In the genomic region with DNA sequence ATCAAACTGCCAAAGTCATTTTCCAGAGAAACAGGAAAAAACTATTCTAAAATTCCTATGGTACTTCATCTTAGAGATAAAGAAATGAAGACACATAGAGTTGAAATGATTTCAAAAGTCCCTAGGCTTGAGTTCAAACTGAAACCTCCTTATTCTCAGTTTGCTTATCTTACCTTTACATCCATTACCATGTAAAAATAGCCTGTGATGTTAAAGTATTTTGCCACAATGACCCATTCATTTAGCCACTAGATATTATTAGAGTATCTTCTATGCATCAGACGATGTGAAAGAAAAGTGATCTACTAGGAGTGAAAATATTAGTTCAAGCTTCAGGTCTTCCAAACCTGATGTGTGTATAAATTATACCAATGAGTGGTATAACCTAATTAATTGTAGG, we compare ENCODE assay signal across 23 cellular contexts. TPM values are rescaled to one million over a fixed set of nuclear protein-coding genes. Genes with fewer than 3 reads are reported as not detected.
DNase-seq lines count a peak whose midpoint lies in the region; ATAC-seq, FAIRE-seq and TF ChIP-seq lines count a peak whose summit lies in the region.
"Had no signal": no experiment of that assay in that cellular context is flagged by ENCODE, and none has a peak within 500 bp of the region (broad histone marks: within the 10 kb centered on the region; RNA-seq: fewer than 3 reads in every experiment).

No MANE protein-coding gene starts in this region.

- RAD21 ChIA-PET in GM12878 (lab: Charles Lee; ENCODE audit: unreplicated experiment): no interaction called here

- no peak for TF ChIP-seq CTCF in GM12878 (IDR thresholded peaks at IDR 0.05 in 2 of 3, conservative IDR thresholded peaks at IDR 0.05 in 1 of 3; ENCODE audit: control insufficient read depth in 2 of 3, extremely low read depth in 1 of 3, insufficient read depth in 1 of 3, low read depth in 3 of 3, low read length in 3 of 3)

- H3K9me3 ChIP-seq in GM12878 (replicated peaks; ENCODE audit: control insufficient read depth, insufficient read depth, low read length) (no peaks in the 10 kb centered on the region), aorta (ENCODE audit: control insufficient read depth, low read length) (no peaks in the 10 kb centered on the region)
- H3K9me3 ChIP-seq: A549, BE2C, BLaER1 had no signal

- TF ChIP-seq POLR2A in GM12878 (IDR thresholded peaks at IDR 0.05; ENCODE audit: low read depth, low read length): no peak

- H3K9ac ChIP-seq in GM12878 (ENCODE audit: control insufficient read depth, insufficient read depth, low read length): no peak overlapping the region
- H3K9ac ChIP-seq: BLaER1 had no signal

- no peaks in the 10 kb centered on the region for H3K4me1 ChIP-seq in GM12878 (ENCODE audit: control insufficient read depth, insufficient read depth, low read length)
- no peaks in the 10 kb centered on the region for H3K4me1 ChIP-seq in aorta (ENCODE audit: control insufficient read depth in 1 of 2, insufficient read depth in 2 of 2, low read length in 2 of 2)
- H3K4me1 ChIP-seq: A549, BE2C, BLaER1 had no signal

- no peak for FAIRE-seq in GM12878 (lab: Jason Lieb, UNC)
- FAIRE-seq: A549, GM12891 had no signal

- POLR2A ChIA-PET in GM12878 (lab: Charles Lee): no interaction called here

- ATAC-seq in GM18868 (IDR thresholded peaks at IDR 0.05; ENCODE audit: unreplicated experiment) (peak; percentile 78), HG02852 (IDR thresholded peaks at IDR 0.05; ENCODE audit: unreplicated experiment) (peak; percentile 67), GM12878 (peak; percentile 21; the same call in 1 of the 3 replicates), aorta (ENCODE audit: low FRiP score) (no peak)
- ATAC-seq: A549 had no signal

- H3K4me2 ChIP-seq in GM12878 (ENCODE audit: control insufficient read depth, insufficient read depth): no peak overlapping the region
- H3K4me2 ChIP-seq: A549, BLaER1 had no signal

- H3K4me3 ChIP-seq in GM12878 (no peak overlapping the region), aorta (ENCODE audit: low read length in 2 of 2) (no peak overlapping the region)
- H3K4me3 ChIP-seq: A549, BLaER1 had no signal

- H2AFZ ChIP-seq in GM12878 (ENCODE audit: control insufficient read depth, low read depth, low read length): no peak overlapping the region

- H3K27me3 ChIP-seq in GM12878 (replicated peaks in 1 of 2; ENCODE audit: control insufficient read depth in 2 of 2, insufficient read depth in 2 of 2, low read length in 1 of 2): no peaks in the 10 kb centered on the region
- no peaks in the 10 kb centered on the region for H3K27me3 ChIP-seq in aorta (ENCODE audit: control insufficient read depth in 1 of 2, insufficient read depth in 2 of 2, low read length in 1 of 2)
- H3K27me3 ChIP-seq: BE2C, BLaER1 had no signal

- H3K36me3 ChIP-seq in GM12878 (ENCODE audit: control insufficient read depth in 2 of 2, insufficient read depth in 2 of 2, low read length in 1 of 2) (no peaks in the 10 kb centered on the region), aorta (ENCODE audit: control insufficient read depth in 1 of 2, insufficient read depth in 2 of 2, low read length in 1 of 2) (no peaks in the 10 kb centered on the region)
- H3K36me3 ChIP-seq: BE2C, BLaER1 had no signal

- no peak for TF ChIP-seq EP300 in GM12878 (IDR thresholded peaks at IDR 0.05; ENCODE audit: borderline replicate concordance in 1 of 2, control insufficient read depth in 1 of 2, low read depth in 2 of 2, low read length in 2 of 2)

- no peaks in the 10 kb centered on the region for H4K20me1 ChIP-seq in GM12878 (ENCODE audit: control insufficient read depth, insufficient read depth)
- H4K20me1 ChIP-seq: BLaER1 had no signal

- WGBS in GM12878 (ENCODE audit: insufficient coverage, insufficient replicate concordance, low lambda C conversion rate, missing lambda C conversion rate): 0% methylated on average over 1 of the region's 1 CpG
- WGBS in aorta, 2 donors: 66 to 68% methylated on average over 1 of the region's 1 CpG

- no peak for DNase-seq in GM12878 (ENCODE audit: low read depth, low spot score)
- no peak for DNase-seq in dedifferentiated amniotic fluid mesenchymal stem cell (ENCODE audit: extremely low spot score)
- DNase-seq in aorta: no peak
- DNase-seq: ACHN; BE2C; C1 segment of cervical spinal cord; CD4-positive, alpha-beta memory T cell; CD4-positive, CD25-positive, alpha-beta regulatory T cell; CD8-positive, alpha-beta memory T cell; COR-L47; DMS 273 treated with DMSO at 0.1 percent for 48 hours; DMS153; DMS53; DMS79; DND-41; EL; GDM1 had no signal

- no peaks in the 10 kb centered on the region for H3K79me2 ChIP-seq in GM12878 (ENCODE audit: control insufficient read depth, insufficient read depth, low read length)

- intact Hi-C loops in GM12878 (cut with micrococcal nuclease; ENCODE audit: unreplicated experiment) (no loop called here), aorta (cut with DNase I) (no loop called here)

- in situ Hi-C loops in GM12878 (cut with MboI): no loop called here

- no peak for TF ChIP-seq RAD21 in GM12878 (IDR thresholded peaks at IDR 0.05; ENCODE audit: insufficient read depth, low read depth, low read length)

- CTCF ChIA-PET in GM12878 (lab: Yijun Ruan, JAX): interaction anchor here (1.5 kb wide), 1 partner anchor 34 kb away, joined by 4 read pairs; no protein-coding TSS in a partner anchor

- H3K27ac ChIP-seq in GM12878 (ENCODE audit: control insufficient read depth, insufficient read depth) (no peak overlapping the region), aorta (ENCODE audit: low read depth in 1 of 2, low read length in 2 of 2) (no peak overlapping the region)
- H3K27ac ChIP-seq: 22Rv1, A549, BLaER1 had no signal

- no TSS peak for BruUV-seq in GM12878 (replicated peaks; lab: Mats Ljungman, UMichigan)

- SMC1A ChIA-PET in GM12878 (lab: Charles Lee; ENCODE audit: uncharacterized antibody, unreplicated experiment): no interaction called here

TF ChIP-seq in GM12878, 131 proteins besides CTCF, POLR2A, EP300 and RAD21 (continues in another document):
- TF ChIP-seq, protein P1, sequence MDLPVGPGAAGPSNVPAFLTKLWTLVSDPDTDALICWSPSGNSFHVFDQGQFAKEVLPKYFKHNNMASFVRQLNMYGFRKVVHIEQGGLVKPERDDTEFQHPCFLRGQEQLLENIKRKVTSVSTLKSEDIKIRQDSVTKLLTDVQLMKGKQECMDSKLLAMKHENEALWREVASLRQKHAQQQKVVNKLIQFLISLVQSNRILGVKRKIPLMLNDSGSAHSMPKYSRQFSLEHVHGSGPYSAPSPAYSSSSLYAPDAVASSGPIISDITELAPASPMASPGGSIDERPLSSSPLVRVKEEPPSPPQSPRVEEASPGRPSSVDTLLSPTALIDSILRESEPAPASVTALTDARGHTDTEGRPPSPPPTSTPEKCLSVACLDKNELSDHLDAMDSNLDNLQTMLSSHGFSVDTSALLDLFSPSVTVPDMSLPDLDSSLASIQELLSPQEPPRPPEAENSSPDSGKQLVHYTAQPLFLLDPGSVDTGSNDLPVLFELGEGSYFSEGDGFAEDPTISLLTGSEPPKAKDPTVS (IDR thresholded peaks at IDR 0.05; ENCODE audit: low read depth, low read length): no peak
- TF ChIP-seq SIX5 (IDR thresholded peaks at IDR 0.05; ENCODE audit: low read depth, low read length, severe bottlenecking): no peak
- TF ChIP-seq ZNF384 (IDR thresholded peaks at IDR 0.05; ENCODE audit: borderline replicate concordance, low read depth, low read length): no peak
- no peak for TF ChIP-seq BRCA1 (IDR thresholded peaks at IDR 0.05; ENCODE audit: low read depth, low read length)
- no peak for TF ChIP-seq USF2 (IDR thresholded peaks at IDR 0.05; ENCODE audit: borderline replicate concordance, low read depth, low read length)
- no peak for TF ChIP-seq CBFB (IDR thresholded peaks at IDR 0.05; ENCODE audit: low read depth)
- no peak for TF ChIP-seq RFX5 (IDR thresholded peaks at IDR 0.05; ENCODE audit: low read depth, low read length)
- TF ChIP-seq HDGF (IDR thresholded peaks at IDR 0.05): no peak
- no peak for TF ChIP-seq TCF12 (IDR thresholded peaks at IDR 0.05; ENCODE audit: low read depth, low read length)
- TF ChIP-seq ZNF217 (IDR thresholded peaks at IDR 0.05): no peak

RNA-seq across cellular contexts. Expression of gene TTC14, which starts 55.1 kb away (rescaled TPM):
- 80.0 and 84.1 TPM in 2 replicates for total RNA-seq in GM12878 (2013; cell fraction: nucleolus; rRNA removed)
- total RNA-seq in GM12878 (2014; rRNA removed) (27.6 and 37.5 TPM in 2 replicates), GM12878 (2014; rRNA removed; fragmentation: Illumina TruSeq; extraction: Trizol) (31.2 and 33.1 TPM in 2 replicates), GM12878 (2021) (40.8 and 42.7 TPM in 2 replicates), aorta (10 to 100 TPM; 45.4 to 73.6 TPM)
- 14.3 TPM for polyA plus RNA-seq in GM12878 (2011; ENCODE audit: low read depth)
- polyA plus RNA-seq in GM12878 (2011; rRNA removed) (81.5 and 114 TPM in 2 replicates), GM12878 (2014; fragmentation: Illumina TruSeq; extraction: Trizol) (36.2 and 43.8 TPM in 2 replicates), GM12878 (2014; fragmentation: Nextera tagmentation; extraction: Ambion mirVana) (10 to 100 TPM; 14.0 to 22.4 TPM), GM12878 (2014; rRNA removed) (30.8 and 33.3 TPM in 2 replicates), GM12878 (2016; fragmentation: Nextera tagmentation; extraction: Ambion mirVana) (10 to 100 TPM; 23.3 to 24.1 TPM), aorta (10 to 100 TPM in 1 of 2 donors, 1 to 10 TPM in 1; 4.6 to 51.6 TPM)
- 26.4 and 29.1 TPM in 2 replicates for polyA plus RNA-seq in GM12878 (2011; cell fraction: cytosol; rRNA removed)
- polyA plus RNA-seq in GM12878 (2011; cell fraction: nucleus; rRNA removed): 54.2 and 84.1 TPM in 2 replicates
- 21.6 TPM in 2 replicates for polyA plus RNA-seq in GM12878 (2012)
- polyA minus RNA-seq in GM12878 (2011; rRNA and poly(A)+ RNA removed): 43.7 and 56.2 TPM in 2 replicates
- 15.7 and 28.3 TPM in 2 replicates for polyA minus RNA-seq in GM12878 (2011; cell fraction: cytosol; rRNA and poly(A)+ RNA removed)
- 76.4 and 118 TPM in 2 replicates for polyA minus RNA-seq in GM12878 (2011; cell fraction: nucleus; rRNA and poly(A)+ RNA removed)
